ENCODE assay signal across 10 cellular contexts in genomic region chr10:88792656-88793055, GRCh38. TPM values are rescaled to one million over a fixed set of nuclear protein-coding genes. Genes with fewer than 3 reads are reported as not detected.
A peak's percentile ranks its signal among the peaks of the same experiment; 100 is the strongest.
DNase-seq lines count a peak whose midpoint lies in the region; ATAC-seq and TF ChIP-seq lines count a peak whose summit lies in the region.
"Had no signal": no experiment of that assay in that cellular context is flagged by ENCODE, and none has a peak within 500 bp of the region (broad histone marks: within the 10 kb centered on the region; RNA-seq: fewer than 3 reads in every experiment).

No MANE protein-coding gene starts in this region.

- H3K9ac ChIP-seq in fibroblast of lung (ENCODE audit: insufficient read depth, low read length) = no peak overlapping the region

- ATAC-seq in omental fat pad (ENCODE audit: low FRiP score) (no peak), HG02588 (IDR thresholded peaks at IDR 0.05; ENCODE audit: unreplicated experiment) (no peak)

- POLR2A ChIA-PET in RWPE1 (lab: Yijun Ruan, JAX; ENCODE audit: low non-redundant PET) = no interaction called here

- H3K27me3 ChIP-seq in fibroblast of lung (ENCODE audit: control insufficient read depth, insufficient read depth, low read length) = no peaks in the 10 kb centered on the region

- peak; percentile 29 for DNase-seq in Daoy (ENCODE audit: low read depth)
- DNase-seq in NOMO-1 treated with dmso at 0.1 percent for 144 hours (lab: John Stamatoyannopoulos, UW; ENCODE audit: unreplicated experiment) = peak; percentile 85
- DNase-seq in fibroblast of lung (ENCODE audit: low read depth in 2 of 2) = peak; percentile 72 to 86
- DNase-seq in omental fat pad (ENCODE audit: low spot score) = peak; percentile 28
- DNase-seq in GDM1 (lab: John Stamatoyannopoulos, UW) = no peak
- DNase-seq in RWPE1 (ENCODE audit: low spot score) = no peak
- no peak for DNase-seq in NCI-H69 (lab: John Stamatoyannopoulos, UW)
- DNase-seq: NCI-H748 treated with DMSO at 0.1 percent for 48 hours had no signal

- H3K4me1 ChIP-seq in fibroblast of lung (ENCODE audit: control insufficient read depth, extremely low read depth, insufficient read depth, low read length) = no peaks in the 10 kb centered on the region

- H3K79me2 ChIP-seq in fibroblast of lung (ENCODE audit: control insufficient read depth, insufficient read depth, low read length) = no peaks in the 10 kb centered on the region

- no peak overlapping the region for H3K4me3 ChIP-seq in fibroblast of lung (replicated peaks in 1 of 4; ENCODE audit: control extremely low read depth in 1 of 4, insufficient read depth in 1 of 4, low read depth in 3 of 4, low read length in 4 of 4)

- CTCF ChIA-PET in RWPE1 (lab: Yijun Ruan, JAX) = interaction anchor here (0.7 to 1.0 kb wide), 4 partner anchors 102 to 1651 kb away, joined by 3 to 7 read pairs (median 3); no protein-coding TSS in a partner anchor

- TF ChIP-seq CTCF in fibroblast of lung (conservative IDR thresholded peaks at IDR 0.05 in 1 of 2, IDR thresholded peaks at IDR 0.05 in 1 of 2; ENCODE audit: low read depth in 1 of 2, low read length in 2 of 2) (no peak), omental fat pad (IDR thresholded peaks at IDR 0.05) (no peak), RWPE1 (conservative IDR thresholded peaks at IDR 0.05; ENCODE audit: low read depth) (no peak)

- no peak overlapping the region for H3K27ac ChIP-seq in fibroblast of lung (ENCODE audit: insufficient read depth, low read length)
- H3K27ac ChIP-seq in RWPE1 = no peak overlapping the region

- H3K4me2 ChIP-seq in fibroblast of lung (ENCODE audit: extremely low read depth, insufficient read depth, low read length) = no peak overlapping the region

- H4K20me1 ChIP-seq in fibroblast of lung (ENCODE audit: control insufficient read depth, extremely low read depth, insufficient read depth, low read length) = no peaks in the 10 kb centered on the region

- no peaks in the 10 kb centered on the region for H3K9me3 ChIP-seq in fibroblast of lung (ENCODE audit: control insufficient read depth, insufficient read depth, low read depth, low read length)

- no peak overlapping the region for H2AFZ ChIP-seq in fibroblast of lung (ENCODE audit: low read length)

- no peaks in the 10 kb centered on the region for H3K36me3 ChIP-seq in fibroblast of lung (ENCODE audit: control insufficient read depth, insufficient read depth, low read length)

RNA-seq across cellular contexts. Expression of gene LIPM, which starts 9.9 kb away (rescaled TPM):
- not detected in 2 replicates for total RNA-seq in Daoy (2014; rRNA removed; shearing (Covaris generic))
- total RNA-seq in fibroblast of lung = not detected in 2 replicates
- not detected in 2 replicates for polyA plus RNA-seq in fibroblast of lung
- polyA plus RNA-seq in fibroblast of lung (2012) = not detected in 2 replicates
- not detected in 2 replicates for polyA minus RNA-seq in fibroblast of lung (ENCODE audit: low replicate concordance)
- not detected for total RNA-seq in omental fat pad
- total RNA-seq: mesothelial cell of epicardium had no signal

RNA-seq across cellular contexts. Expression of gene LIPN, which starts 32.8 kb away (rescaled TPM):
- not detected in 2 replicates for total RNA-seq in Daoy (2014; rRNA removed; shearing (Covaris generic))
- total RNA-seq in fibroblast of lung (not detected in 2 replicates), omental fat pad (1 to 10 TPM in 1 of 4 donors, under 1 TPM in 1, not detected in 2; 0.56 to 1.4 TPM)
- polyA plus RNA-seq in fibroblast of lung = not detected in 2 replicates
- not detected in 2 replicates for polyA plus RNA-seq in fibroblast of lung (2012)
- polyA minus RNA-seq in fibroblast of lung (ENCODE audit: low replicate concordance) = not detected in 2 replicates
- total RNA-seq: mesothelial cell of epicardium had no signal

RNA-seq across cellular contexts. Expression of gene ANKRD22, which starts 59.0 kb away (rescaled TPM):
- not detected in 2 replicates for total RNA-seq in Daoy (2014; rRNA removed; shearing (Covaris generic))
- total RNA-seq in fibroblast of lung = under 0.01 and 0.17 TPM in 2 replicates
- polyA plus RNA-seq in fibroblast of lung = not detected in 2 replicates
- polyA plus RNA-seq in fibroblast of lung (2012) = not detected in 2 replicates
- not detected in 2 replicates for polyA minus RNA-seq in fibroblast of lung (ENCODE audit: low replicate concordance)
- total RNA-seq in omental fat pad = under 1 TPM in 1 of 4 donors, not detected in 3; 0.63 TPM

Comparison
In these comparisons a context has a peak if more than half of its experiments do, and no peak if none do; other contexts are left out.
1. DNase-seq: peak in Daoy (single experiment), NOMO-1 treated with dmso at 0.1 percent for 144 hours (single experiment), fibroblast of lung (2 of 2) and omental fat pad (single experiment); none in GDM1 (single experiment), RWPE1 (single experiment) and NCI-H69 (single experiment).